Comparison of ENCODE assay signal across 23 cellular contexts in the genomic region with DNA sequence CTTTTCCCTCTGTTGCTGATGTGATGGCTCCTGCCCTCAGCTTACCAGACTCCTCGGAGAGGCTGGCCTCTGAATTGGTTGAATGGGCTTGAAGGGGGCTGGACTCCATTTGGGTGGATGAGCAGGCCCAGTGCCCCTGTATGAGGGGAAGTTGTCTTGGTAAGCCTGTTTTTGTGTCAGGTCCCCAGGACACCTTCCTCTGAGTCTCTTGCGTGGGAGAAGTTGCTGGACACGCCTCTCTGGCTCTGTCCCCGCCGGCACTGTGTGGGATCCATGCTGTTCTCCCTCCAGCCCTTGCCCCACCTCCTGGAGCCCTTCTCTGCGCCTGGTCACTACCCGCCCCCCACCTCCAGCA. TPM values are rescaled to one million over a fixed set of nuclear protein-coding genes. Genes with fewer than 3 reads are reported as not detected.
A peak's percentile ranks its signal among the peaks of the same experiment; 100 is the strongest.
DNase-seq lines count a peak whose midpoint lies in the region; ATAC-seq, FAIRE-seq and TF ChIP-seq lines count a peak whose summit lies in the region.
"Had no signal": no experiment of that assay in that cellular context is flagged by ENCODE, and none has a peak within 500 bp of the region (broad histone marks: within the 10 kb centered on the region; RNA-seq: fewer than 3 reads in every experiment).

No MANE protein-coding gene starts in this region.

- no peak overlapping the region for H3K4me2 ChIP-seq in HepG2 (ENCODE audit: low read depth, low read length)
- H3K4me2 ChIP-seq: BLaER1 had no signal

- BruUV-seq in HepG2 (replicated peaks; lab: Mats Ljungman, UMichigan) = no TSS peak

- H3K9ac ChIP-seq in endodermal cell (ENCODE audit: extremely low read depth, low read length, poor library complexity, severe bottlenecking) (no peak overlapping the region), HepG2 (ENCODE audit: insufficient read depth, low read depth, low read length) (no peak overlapping the region)
- H3K9ac ChIP-seq: BLaER1 had no signal

- H3K27ac Mint-ChIP-seq in endodermal cell = no peak overlapping the region
- H3K27ac Mint-ChIP-seq: B cell had no signal

- CTCF ChIA-PET in HepG2 (lab: Yijun Ruan, JAX; ENCODE audit: low intra/inter-chr PET ratio, low total read pairs) = no interaction called here

- no peak overlapping the region for H2AFZ ChIP-seq in HepG2 (ENCODE audit: low read length)

- no peak overlapping the region for H3K4me3 ChIP-seq in endodermal cell (ENCODE audit: low read length)
- H3K4me3 ChIP-seq in upper lobe of right lung = no peak overlapping the region
- H3K4me3 ChIP-seq in HepG2 (replicated peaks in 1 of 3; ENCODE audit: insufficient read depth in 1 of 3, low read depth in 2 of 3, low read length in 3 of 3) = no peak overlapping the region
- H3K4me3 ChIP-seq: BLaER1 had no signal

- H3K27me3 ChIP-seq in endodermal cell (ENCODE audit: control insufficient read depth, insufficient read depth, low read length, poor library complexity, severe bottlenecking) (no peaks in the 10 kb centered on the region), upper lobe of right lung (no peaks in the 10 kb centered on the region), HepG2 (ENCODE audit: control insufficient read depth in 1 of 2, insufficient read depth in 2 of 2, low read length in 2 of 2) (no peaks in the 10 kb centered on the region)
- H3K27me3 ChIP-seq: BLaER1 had no signal

- no peaks in the 10 kb centered on the region for H3K79me2 ChIP-seq in HepG2 (ENCODE audit: insufficient read depth, low read length)

- H3K36me3 Mint-ChIP-seq in endodermal cell (ENCODE audit: low read depth) = peaks cover 64% of the 10 kb centered on the region

- FAIRE-seq in HepG2 (lab: Jason Lieb, UNC) = no peak
- FAIRE-seq: A204.1, GM12891, GM18507, H54 had no signal

- no peak overlapping the region for H3K4me3 Mint-ChIP-seq in endodermal cell
- H3K4me3 Mint-ChIP-seq: B cell; CD4-positive, CD25-positive, alpha-beta regulatory T cell; CD8-positive, alpha-beta T cell had no signal

- POLR2A ChIA-PET in HepG2 (lab: Yijun Ruan, JAX) = no interaction called here

- H3K27ac ChIP-seq in endodermal cell (ENCODE audit: low read depth, low read length) (no peak overlapping the region), upper lobe of right lung (no peak overlapping the region), HepG2 (ENCODE audit: extremely low read length, insufficient read depth, low read length) (no peak overlapping the region)
- H3K27ac ChIP-seq: 22Rv1, BLaER1, C4-2B had no signal

- intact Hi-C loops in sciatic nerve (cut with DNase I) (no loop called here), upper lobe of right lung (cut with DNase I) (no loop called here), HepG2 (cut with micrococcal nuclease; ENCODE audit: unreplicated experiment) (no loop called here)

- no peaks in the 10 kb centered on the region for H3K27me3 Mint-ChIP-seq in endodermal cell (ENCODE audit: insufficient read depth)
- H3K27me3 Mint-ChIP-seq: CD4-positive, CD25-positive, alpha-beta regulatory T cell had no signal

- H3K9me3 ChIP-seq in endodermal cell (ENCODE audit: control insufficient read depth, low read length) (no peaks in the 10 kb centered on the region), upper lobe of right lung (no peaks in the 10 kb centered on the region), HepG2 (ENCODE audit: low read length) (no peaks in the 10 kb centered on the region)
- H3K9me3 ChIP-seq: BLaER1, Caco-2 had no signal

- H4K20me1 ChIP-seq in HepG2 (ENCODE audit: insufficient read depth, low read length) = no peaks in the 10 kb centered on the region
- H4K20me1 ChIP-seq: BLaER1 had no signal

- no peak for TF ChIP-seq RAD21 in HepG2 (CRISPR knock-in tag; IDR thresholded peaks at IDR 0.05)

- TF ChIP-seq EP300 in HepG2 (IDR thresholded peaks at IDR 0.05; ENCODE audit: low read depth in 2 of 2, low read length in 2 of 2) (no peak), HepG2 (CRISPR knock-in tag; IDR thresholded peaks at IDR 0.05; ENCODE audit: borderline replicate concordance) (no peak)

- no peaks in the 10 kb centered on the region for H3K4me1 Mint-ChIP-seq in endodermal cell
- H3K4me1 Mint-ChIP-seq: B cell had no signal

- H3K9me3 Mint-ChIP-seq in endodermal cell = no peaks in the 10 kb centered on the region
- H3K9me3 Mint-ChIP-seq: CD4-positive, CD25-positive, alpha-beta regulatory T cell; CD8-positive, alpha-beta T cell had no signal

- peak; percentile 21 for ATAC-seq in sciatic nerve
- ATAC-seq in upper lobe of right lung = no peak
- ATAC-seq in HepG2 = no peak
- ATAC-seq: CD8-positive, alpha-beta T cell had no signal

- H3K36me3 ChIP-seq in endodermal cell (ENCODE audit: control insufficient read depth, insufficient read depth, low read length) = peaks cover 65% of the 10 kb centered on the region
- H3K36me3 ChIP-seq in upper lobe of right lung = no peaks in the 10 kb centered on the region
- H3K36me3 ChIP-seq in HepG2 (replicated peaks in 1 of 2; ENCODE audit: control insufficient read depth in 1 of 2, insufficient read depth in 2 of 2, low read length in 2 of 2) = peaks cover 0 to 6% of the 10 kb centered on the region in 2 experiments; a peak in 2 of 5 replicates
- H3K36me3 ChIP-seq: BLaER1 had no signal

- DNase-seq in activated effector memory CD4-positive, alpha-beta T cell treated with anti-CD3 and anti-CD28 coated beads, Interleukin-2, amount 50 U/mL, for 16 hours = peak; percentile 19
- no peak for DNase-seq in activated effector memory CD4-positive, alpha-beta T cell treated with Interleukin-2 at 50 U/mL for 16 hours
- DNase-seq in endodermal cell (peak; percentile 20), sciatic nerve (ENCODE audit: low spot score) (no peak), upper lobe of right lung (peak; percentile 46), DMS79 treated with DMSO at 0.1 percent for 48 hours (lab: John Stamatoyannopoulos, UW) (no peak), HepG2 (ENCODE audit: low spot score) (no peak), NCI-H510A (lab: John Stamatoyannopoulos, UW) (no peak)
- DNase-seq: Caco-2; CD4-positive, CD25-positive, alpha-beta regulatory T cell; CD8-positive, alpha-beta T cell; DMS153; GF-D8; GOT3; HCEC 1CT had no signal

- no peak for TF ChIP-seq POLR2A in HepG2 (IDR thresholded peaks at IDR 0.05; ENCODE audit: insufficient read depth in 1 of 2, low read depth in 2 of 2, low read length in 2 of 2)

- TF ChIP-seq CTCF in endodermal cell (conservative IDR thresholded peaks at IDR 0.05) = no peak
- TF ChIP-seq CTCF in upper lobe of right lung (IDR thresholded peaks at IDR 0.05) = no peak
- TF ChIP-seq CTCF in HepG2 (CRISPR knock-in tag; IDR thresholded peaks at IDR 0.05) = no peak

- H3K4me1 ChIP-seq in endodermal cell (ENCODE audit: control insufficient read depth, insufficient read depth, low read length) = no peaks in the 10 kb centered on the region
- no peaks in the 10 kb centered on the region for H3K4me1 ChIP-seq in upper lobe of right lung
- H3K4me1 ChIP-seq in HepG2 (ENCODE audit: insufficient read depth, low read length) = no peaks in the 10 kb centered on the region
- H3K4me1 ChIP-seq: BLaER1, Caco-2 had no signal

- in situ Hi-C loops in HepG2 (cut with HindIII; ENCODE audit: extremely low pct_ligation_motif_present, low pct_unique_long_range_greater_than_20kb) = no loop called here

- 91 to 97% methylated on average over 5 to 6 of the region's 7 CpGs for WGBS in endodermal cell (ENCODE audit: insufficient coverage in 1 of 2, insufficient read length in 1 of 2), 2 experiments
- 98% methylated on average over 7 of the region's 7 CpGs for WGBS in HepG2 (ENCODE audit: low lambda C conversion rate)

TF ChIP-seq in HepG2, 621 proteins besides CTCF, POLR2A, EP300 and RAD21 (continues in another document):
- TF ChIP-seq AKAP8 (CRISPR knock-in tag; IDR thresholded peaks at IDR 0.05) (no peak), ZNF343 (CRISPR knock-in tag; IDR thresholded peaks at IDR 0.05) (no peak), EEA1 (CRISPR knock-in tag; IDR thresholded peaks at IDR 0.05; ENCODE audit: borderline replicate concordance) (no peak), NKX3-1 (CRISPR knock-in tag; IDR thresholded peaks at IDR 0.05) (no peak), ZNF878 (CRISPR knock-in tag; IDR thresholded peaks at IDR 0.05) (no peak), ZBTB7A (CRISPR knock-in tag; IDR thresholded peaks at IDR 0.05) (no peak), ZNF740 (CRISPR knock-in tag; IDR thresholded peaks at IDR 0.05) (no peak)

RNA-seq across cellular contexts. Expression of gene PDE9A, which starts 42.6 kb away (rescaled TPM):
- total RNA-seq in endodermal cell (10 to 100 TPM; 45.9 to 62.4 TPM), sciatic nerve (32.6 TPM), upper lobe of right lung (15.3 TPM), HepG2 (2016; rRNA removed; fragmentation: Illumina TruSeq; extraction: Trizol) (4.3 and 4.6 TPM in 2 replicates)
- polyA plus RNA-seq in endodermal cell (2013, experiment 1 of 2) = 36.5 TPM
- 34.3 TPM for polyA plus RNA-seq in endodermal cell (2013, experiment 2 of 2)
- total RNA-seq in HepG2 (2016; cell fraction: cytosol; rRNA removed; fragmentation: Illumina TruSeq; extraction: Trizol; ENCODE audit: low read depth) = 5.9 and 7.3 TPM in 2 replicates
- total RNA-seq in HepG2 (2016; cell fraction: insoluble cytoplasmic fraction; rRNA removed; fragmentation: Illumina TruSeq; extraction: Trizol) = 4.1 and 4.3 TPM in 2 replicates
- total RNA-seq in HepG2 (2016; cell fraction: membrane; rRNA removed; fragmentation: Illumina TruSeq; extraction: Trizol) = 9.6 TPM in 2 replicates
- total RNA-seq in HepG2 (2016; cell fraction: nucleus; rRNA removed; fragmentation: Illumina TruSeq; extraction: Trizol) = 4.2 and 5.2 TPM in 2 replicates
- polyA plus RNA-seq in HepG2 (2011; rRNA removed) = 19.7 and 22.9 TPM in 2 replicates
- 16.4 and 19.0 TPM in 2 replicates for polyA plus RNA-seq in HepG2 (2011; cell fraction: cytosol; rRNA removed)
- 25.1 and 25.6 TPM in 2 replicates for polyA plus RNA-seq in HepG2 (2011; cell fraction: nucleus; rRNA removed)
- 15.9 and 16.0 TPM in 2 replicates for polyA plus RNA-seq in HepG2 (2012)
- polyA plus RNA-seq in HepG2 (2016; cell fraction: cytosol; fragmentation: Illumina TruSeq; extraction: Trizol; ENCODE audit: low read depth) = 12.4 and 13.6 TPM in 2 replicates
- 5.4 and 7.7 TPM in 2 replicates for polyA plus RNA-seq in HepG2 (2016; cell fraction: insoluble cytoplasmic fraction; fragmentation: Illumina TruSeq; extraction: Trizol; ENCODE audit: low read depth)
- polyA plus RNA-seq in HepG2 (2016; cell fraction: membrane; fragmentation: Illumina TruSeq; extraction: Trizol; ENCODE audit: low read depth) = 12.9 and 13.7 TPM in 2 replicates
- 8.9 TPM in 2 replicates for polyA plus RNA-seq in HepG2 (2016; cell fraction: nucleus; fragmentation: Illumina TruSeq; extraction: Trizol; ENCODE audit: insufficient read depth, low read depth)
- polyA minus RNA-seq in HepG2 (2011; rRNA and poly(A)+ RNA removed; ENCODE audit: low replicate concordance) = 6.1 and 18.8 TPM in 2 replicates
- polyA minus RNA-seq in HepG2 (2011; cell fraction: cytosol; rRNA and poly(A)+ RNA removed) = 10.6 and 12.7 TPM in 2 replicates
- 10.4 and 11.6 TPM in 2 replicates for polyA minus RNA-seq in HepG2 (2011; cell fraction: nucleus; rRNA and poly(A)+ RNA removed)

Comparison
In these comparisons a context has a peak if more than half of its experiments do, and no peak if none do; other contexts are left out.
1. DNase-seq: peak in activated effector memory CD4-positive, alpha-beta T cell treated with anti-CD3 and anti-CD28 coated beads, Interleukin-2, amount 50 U/mL, for 16 hours (single experiment), endodermal cell (single experiment) and upper lobe of right lung (single experiment); none in activated effector memory CD4-positive, alpha-beta T cell treated with Interleukin-2 at 50 U/mL for 16 hours (single experiment), sciatic nerve (single experiment), DMS79 treated with DMSO at 0.1 percent for 48 hours (single experiment), HepG2 (single experiment) and NCI-H510A (single experiment).